11 cellular contexts compared by ENCODE assay signal in the genomic region with DNA sequence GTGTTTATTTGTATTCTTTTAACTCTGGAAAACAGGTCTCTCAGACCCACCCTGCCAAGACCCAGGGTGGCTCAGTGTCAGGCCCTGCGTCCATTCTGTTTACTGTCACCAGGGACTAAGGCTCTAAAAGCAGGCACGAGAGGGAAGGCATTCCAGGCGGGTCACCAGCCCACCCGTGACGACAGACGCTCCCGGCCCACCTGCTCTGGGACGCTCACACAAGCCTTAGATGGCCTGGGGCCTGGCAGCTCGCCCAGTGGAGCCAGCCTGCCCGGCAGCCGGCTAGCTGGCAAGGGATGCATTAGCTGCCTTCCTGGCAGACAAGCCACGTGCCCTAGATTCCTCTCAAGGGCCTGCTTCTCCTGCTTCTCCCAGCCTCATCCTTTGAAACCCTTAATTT. TPM values are rescaled to one million over a fixed set of nuclear protein-coding genes. Genes with fewer than 3 reads are reported as not detected.
DNase-seq lines count a peak whose midpoint lies in the region; ATAC-seq lines count a peak whose summit lies in the region.
"Had no signal": no experiment of that assay in that cellular context is flagged by ENCODE, and none has a peak within 500 bp of the region (broad histone marks: within the 10 kb centered on the region; RNA-seq: fewer than 3 reads in every experiment).

No MANE protein-coding gene starts in this region.

- no peaks in the 10 kb centered on the region for H3K9me3 Mint-ChIP-seq in activated CD4-positive, alpha-beta memory T cell treated with anti-CD3 and anti-CD28 coated beads, Interleukin-2, amount 10 ng/mL, durations not matched to agents 7 days and 5 days

- H3K36me3 Mint-ChIP-seq in activated CD4-positive, alpha-beta memory T cell treated with anti-CD3 and anti-CD28 coated beads, Interleukin-2, amount 10 ng/mL, durations not matched to agents 7 days and 5 days (ENCODE audit: low read depth): no peaks in the 10 kb centered on the region

- DNase-seq in DMS53 treated with DMSO at 0.1 percent for 48 hours (lab: John Stamatoyannopoulos, UW; ENCODE audit: unreplicated experiment): peak; percentile 17
- peak; percentile 85 to 96 for DNase-seq in NCI-H524 (lab: John Stamatoyannopoulos, UW)
- DNase-seq in Right ventricle myocardium inferior (ENCODE audit: missing footprints): peak; percentile 80
- peak; percentile 59 to 96 (median 74) for DNase-seq in posterior cingulate gyrus
- no peak for DNase-seq in GF-D8 (lab: John Stamatoyannopoulos, UW)
- DNase-seq in OCI-M1 (lab: John Stamatoyannopoulos, UW): no peak
- DNase-seq in KG1 (lab: John Stamatoyannopoulos, UW): no peak
- DNase-seq in activated CD4-positive, alpha-beta memory T cell treated with anti-CD3 and anti-CD28 coated beads, Interleukin-2, amount 10 ng/mL, durations not matched to agents 7 days and 5 days: no peak
- DNase-seq: activated CD4-positive, alpha-beta T cell treated with anti-CD3 and anti-CD28 coated beads for 1 hour; activated gamma-delta T cell treated with Interleukin-2 at 50 U/mL for 16 hours; GOT3 had no signal

- intact Hi-C loops in Right ventricle myocardium inferior (cut with DNase I) (loop anchor here (5.0 to 10.0 kb wide), 2 partner anchors 157 to 446 kb away; a partner anchor contains a TSS), posterior cingulate gyrus (cut with DNase I) (loop anchor here (5.0 to 10.0 kb wide), 2 partner anchors 74 to 383 kb away; no protein-coding TSS in a partner anchor)

- CTCF ChIA-PET in activated CD4-positive, alpha-beta memory T cell treated with anti-CD3 and anti-CD28 coated beads, Interleukin-2, amount 10 ng/mL, durations not matched to agents 7 days and 5 days (lab: Charles Lee): interaction anchor here (1.2 to 2.9 kb wide), 2 partner anchors 12 to 76 kb away, joined by 3 to 13 read pairs; no protein-coding TSS in a partner anchor

- no peak overlapping the region for H3K4me3 Mint-ChIP-seq in activated CD4-positive, alpha-beta memory T cell treated with anti-CD3 and anti-CD28 coated beads, Interleukin-2, amount 10 ng/mL, durations not matched to agents 7 days and 5 days

- no peak overlapping the region for H3K27ac Mint-ChIP-seq in activated CD4-positive, alpha-beta memory T cell treated with anti-CD3 and anti-CD28 coated beads, Interleukin-2, amount 10 ng/mL, durations not matched to agents 7 days and 5 days

- H3K27me3 Mint-ChIP-seq in activated CD4-positive, alpha-beta memory T cell treated with anti-CD3 and anti-CD28 coated beads, Interleukin-2, amount 10 ng/mL, durations not matched to agents 7 days and 5 days: peaks cover 36% of the 10 kb centered on the region

- ATAC-seq in Right ventricle myocardium inferior: peak; percentile 86

- peaks cover 8% of the 10 kb centered on the region for H3K4me1 Mint-ChIP-seq in activated CD4-positive, alpha-beta memory T cell treated with anti-CD3 and anti-CD28 coated beads, Interleukin-2, amount 10 ng/mL, durations not matched to agents 7 days and 5 days

- POLR2A ChIA-PET in activated CD4-positive, alpha-beta memory T cell treated with anti-CD3 and anti-CD28 coated beads, Interleukin-2, amount 10 ng/mL, durations not matched to agents 7 days and 5 days (lab: Charles Lee): no interaction called here

RNA-seq across cellular contexts. Expression of a gene that starts 9.2 kb away (rescaled TPM):
- total RNA-seq in Right ventricle myocardium inferior: 42.1 TPM
- total RNA-seq in activated CD4-positive, alpha-beta memory T cell treated with anti-CD3 and anti-CD28 coated beads, Interleukin-2, amount 10 ng/mL, durations not matched to agents 7 days and 5 days: not detected

Comparison
In these comparisons a context has a peak if more than half of its experiments do, and no peak if none do; other contexts are left out.
1. DNase-seq: peak in DMS53 treated with DMSO at 0.1 percent for 48 hours (single experiment), NCI-H524 (2 of 2), Right ventricle myocardium inferior (single experiment) and posterior cingulate gyrus (10 of 10); none in GF-D8 (single experiment), OCI-M1 (single experiment), KG1 (single experiment) and activated CD4-positive, alpha-beta memory T cell treated with anti-CD3 and anti-CD28 coated beads, Interleukin-2, amount 10 ng/mL, durations not matched to agents 7 days and 5 days (single experiment).
2. RNA of a gene that starts 9.2 kb away (total RNA-seq): 42.1 TPM in Right ventricle myocardium inferior (single experiment); not detected in activated CD4-positive, alpha-beta memory T cell treated with anti-CD3 and anti-CD28 coated beads, Interleukin-2, amount 10 ng/mL, durations not matched to agents 7 days and 5 days; every median in the first group is over 10 times any median in the second.